In the genomic region with DNA sequence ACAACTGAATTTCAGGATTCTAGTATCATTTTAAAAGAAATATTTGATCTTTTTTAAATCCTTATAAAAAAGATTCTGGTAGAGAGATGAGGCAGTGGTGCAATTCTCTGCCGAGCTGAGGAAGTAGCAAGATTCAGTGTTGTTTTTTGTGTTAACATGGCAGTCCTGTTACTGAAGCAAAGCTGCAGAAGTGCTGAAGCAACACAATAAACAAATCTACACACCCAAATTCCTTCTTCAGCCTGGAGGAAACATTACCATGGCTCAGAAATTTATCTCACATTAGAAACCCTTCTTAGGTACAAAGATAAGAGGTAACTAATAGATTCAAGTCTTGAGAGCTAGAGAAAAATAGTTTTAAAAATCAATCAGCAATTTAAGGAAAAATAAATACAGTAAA, we compare ENCODE assay signal across 28 cellular contexts.
"Had no signal": no experiment of that assay in that cellular context is flagged by ENCODE, and none has a peak within 500 bp of the region (broad histone marks: within the 10 kb centered on the region; RNA-seq: fewer than 3 reads in every experiment).

No MANE protein-coding gene starts in this region.

- H3K4me3 Mint-ChIP-seq: activated CD4-positive, alpha-beta T cell treated with anti-CD3 and anti-CD28 coated beads, Interleukin-2, amount 10 ng/mL, durations not matched to agents 24 days and 14 days; activated CD8-positive, alpha-beta T cell treated with anti-CD3 and anti-CD28 coated beads, Interleukin-2, amount 10 ng/mL, durations not matched to agents 7 days and 5 days; activated naive CD4-positive, alpha-beta T cell treated with anti-CD3 and anti-CD28 coated beads, Interleukin-2, amount 50 U/mL, for 24 hours; activated naive CD8-positive, alpha-beta T cell treated with anti-CD3 and anti-CD28 coated beads, Interleukin-2, amount 10 ng/mL, durations not matched to agents 7 days and 5 days; activated T-cell treated with anti-CD3 and anti-CD28 coated beads, Interleukin-2, amount 50 U/mL, for 24 hours; brain; T-helper 1 cell treated with Interleukin-12 subunit alpha and Interleukin-12 subunit beta and Interleukin-4 antibody, amounts not matched to agents 30 μg/mL and 1 μg/mL, for 36 hours had no signal

- DNase-seq: activated CD4-positive, alpha-beta T cell treated with anti-CD3 and anti-CD28 coated beads, Interleukin-2, amount 10 ng/mL, durations not matched to agents 24 days and 14 days; activated CD4-positive, alpha-beta T cell treated with anti-CD3 and anti-CD28 coated beads, Interleukin-2, amount 50 U/mL, for 48 hours; activated CD8-positive, alpha-beta T cell treated with anti-CD3 and anti-CD28 coated beads, Interleukin-2, amount 10 ng/mL, durations not matched to agents 7 days and 5 days; activated gamma-delta T cell; activated naive CD4-positive, alpha-beta T cell treated with Interleukin-2 at 50 U/mL for 16 hours; activated naive CD8-positive, alpha-beta T cell treated with anti-CD3 and anti-CD28 coated beads, Interleukin-2, amount 10 ng/mL, durations not matched to agents 7 days and 5 days; activated T-cell treated with anti-CD3 and anti-CD28 coated beads, Interleukin-2, amount 50 U/mL, for 24 hours; adrenal gland; anterior cingulate cortex; caudate nucleus; cerebellar nuclear complex; Kasumi-1; KG1; MG63; NCI-H1092 treated with DMSO at 0.1 percent for 48 hours; NCI-H146; NCI-H187; NCI-H2081; NCI-H345; NCI-H524 treated with DMSO at 0.1 percent for 48 hours; SHP77 treated with DMSO at 0.1 percent for 48 hours; SK-N-SH had no signal

- H3K4me1 ChIP-seq: SJSA1 had no signal

- ATAC-seq: activated CD8-positive, alpha-beta T cell treated with anti-CD3 and anti-CD28 coated beads, Interleukin-2, amount 10 ng/mL, durations not matched to agents 7 days and 5 days; Panc1 had no signal

- H3K36me3 ChIP-seq: adrenal gland, MG63, SJSA1 had no signal

- H3K27ac ChIP-seq: adrenal gland, SJSA1 had no signal

- H3K4me3 ChIP-seq: adrenal gland, MG63, SJSA1 had no signal

- H3K9me3 ChIP-seq: adrenal gland, MG63, SJSA1, SK-N-SH had no signal

- H3K4me1 Mint-ChIP-seq: activated CD4-positive, alpha-beta T cell treated with anti-CD3 and anti-CD28 coated beads, Interleukin-2, amount 10 ng/mL, durations not matched to agents 24 days and 14 days; activated naive CD4-positive, alpha-beta T cell treated with anti-CD3 and anti-CD28 coated beads, Interleukin-2, amount 50 U/mL, for 24 hours; activated naive CD8-positive, alpha-beta T cell treated with anti-CD3 and anti-CD28 coated beads, Interleukin-2, amount 10 ng/mL, durations not matched to agents 7 days and 5 days; brain had no signal

- H3K9ac ChIP-seq: SK-N-SH had no signal

- H3K27me3 ChIP-seq: adrenal gland, MG63, SJSA1 had no signal

- H3K27ac Mint-ChIP-seq: activated CD4-positive, alpha-beta T cell treated with anti-CD3 and anti-CD28 coated beads, Interleukin-2, amount 10 ng/mL, durations not matched to agents 24 days and 14 days; activated CD8-positive, alpha-beta T cell treated with anti-CD3 and anti-CD28 coated beads, Interleukin-2, amount 10 ng/mL, durations not matched to agents 7 days and 5 days; activated naive CD4-positive, alpha-beta T cell treated with anti-CD3 and anti-CD28 coated beads, Interleukin-2, amount 50 U/mL, for 24 hours; activated naive CD8-positive, alpha-beta T cell treated with anti-CD3 and anti-CD28 coated beads, Interleukin-2, amount 10 ng/mL, durations not matched to agents 7 days and 5 days; activated T-cell treated with anti-CD3 and anti-CD28 coated beads, Interleukin-2, amount 50 U/mL, for 24 hours; activated T-helper 2 cell treated with anti-CD3 and anti-CD28 coated beads, Interferon-gamma antibody, Interleukin-2, Interleukin-4, amounts not matched to agents 10 μg/mL and 5 μg/mL and 100 μg/mL, durations not matched to agents 14 hours and 24 hours and 36 hours; brain; T-helper 1 cell treated with Interleukin-12 subunit alpha and Interleukin-12 subunit beta and Interleukin-4 antibody, amounts not matched to agents 30 μg/mL and 1 μg/mL, for 36 hours had no signal

- H3K27me3 Mint-ChIP-seq: activated CD4-positive, alpha-beta T cell treated with anti-CD3 and anti-CD28 coated beads, Interleukin-2, amount 10 ng/mL, durations not matched to agents 24 days and 14 days; activated naive CD4-positive, alpha-beta T cell treated with anti-CD3 and anti-CD28 coated beads, Interleukin-2, amount 50 U/mL, for 24 hours; activated naive CD8-positive, alpha-beta T cell treated with anti-CD3 and anti-CD28 coated beads, Interleukin-2, amount 10 ng/mL, durations not matched to agents 7 days and 5 days; activated T-cell treated with anti-CD3 and anti-CD28 coated beads, Interleukin-2, amount 50 U/mL, for 24 hours; brain had no signal
